ENCODE assay signal across 9 cellular contexts in genomic region chr13:92761710-92762109, GRCh38.
"Had no signal": no experiment of that assay in that cellular context is flagged by ENCODE, and none has a peak within 500 bp of the region (broad histone marks: within the 10 kb centered on the region; RNA-seq: fewer than 3 reads in every experiment).

No MANE protein-coding gene starts in this region.

- H3K4me1 Mint-ChIP-seq: GM23338, H9 had no signal

- ATAC-seq: GM23338 had no signal

- H3K4me3 Mint-ChIP-seq: GM23338, H9, HFFc6 had no signal

- H3K27ac ChIP-seq: HL-60 had no signal

- H3K4me2 ChIP-seq: GM23338 had no signal

- H3K4me3 ChIP-seq: GM23338 had no signal

- H2AFZ ChIP-seq: GM23338 had no signal

- H3K27ac Mint-ChIP-seq: GM23338, H9, HFFc6 had no signal

- FAIRE-seq: H1, H54 had no signal

- DNase-seq: H9, HCEC 1CT, HFFc6, IMR-90, KBM-7 had no signal
